ENCODE assay signal across 26 cellular contexts in the genomic region with DNA sequence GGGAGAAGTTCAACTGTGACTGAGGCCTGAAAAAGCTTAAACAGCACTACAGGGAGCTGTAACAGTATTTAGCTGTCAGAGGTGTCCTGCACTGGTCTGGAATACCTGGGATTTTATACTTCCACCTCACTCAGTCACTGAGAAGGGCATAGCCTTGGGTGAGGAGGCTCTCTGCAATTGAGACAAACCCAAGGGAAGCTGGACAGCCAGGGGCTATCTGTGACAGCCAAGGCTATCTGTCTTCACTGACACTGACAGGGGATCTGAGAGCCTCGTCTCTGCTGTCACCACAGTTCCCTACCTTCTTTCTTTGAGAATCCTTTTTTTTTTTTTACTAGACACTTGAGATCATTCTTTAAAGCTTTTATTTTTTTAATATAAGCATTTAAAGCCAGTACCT.
"Had no signal": no experiment of that assay in that cellular context is flagged by ENCODE, and none has a peak within 500 bp of the region (broad histone marks: within the 10 kb centered on the region; RNA-seq: fewer than 3 reads in every experiment).

No MANE protein-coding gene starts in this region.

- H3K4me3 ChIP-seq: breast epithelium, esophagus squamous epithelium, heart right ventricle, left lung, lower lobe of right lung, smooth muscle cell, tibial nerve had no signal

- H3K9me3 ChIP-seq: breast epithelium, esophagus squamous epithelium, heart right ventricle, left lung, lower lobe of right lung, tibial nerve had no signal

- DNase-seq: activated CD4-positive, alpha-beta T cell treated with anti-CD3 and anti-CD28 coated beads for 4 hours; activated CD4-positive, alpha-beta T cell treated with anti-CD3 and anti-CD28 coated beads, Interleukin-2, amount 50 U/mL, for 4 hours; activated CD4-positive, CD25-positive, alpha-beta regulatory T cell; activated naive CD4-positive, alpha-beta T cell; activated T-cell treated with anti-CD3 and anti-CD28 coated beads for 4 hours; activated T-cell treated with anti-CD3 and anti-CD28 coated beads, Interleukin-2, amount 50 U/mL, for 72 hours; central memory CD4-positive, alpha-beta T cell; effector CD8-positive, alpha-beta T cell; esophagus squamous epithelium; foreskin melanocyte; heart right ventricle; kidney glomerular epithelial cell; left lung; lower lobe of right lung; mesenchymal stem cell; natural killer cell; retina; stimulated activated CD4-positive, alpha-beta T cell treated with anti-CD3 and anti-CD28 coated beads, Interleukin-15, amount 100 ng/mL, for 24 hours; stimulated activated CD4-positive, alpha-beta T cell treated with anti-CD3 and anti-CD28 coated beads, Interleukin-2, amount 100 ng/mL, for 24 hours; stimulated activated naive CD4-positive, alpha-beta T cell treated with Interleukin-2 at 50 U/mL for 16 hours; T-helper 1 cell had no signal

- ATAC-seq: activated naive CD4-positive, alpha-beta T cell treated with anti-CD3 and anti-CD28 coated beads, Interleukin-2, amount 50 U/mL, for 72 hours; activated T-cell treated with anti-CD3 and anti-CD28 coated beads, Interleukin-2, amount 50 U/mL, for 72 hours; left lung; natural killer cell had no signal

- H3K4me1 ChIP-seq: breast epithelium had no signal

- H3K27me3 ChIP-seq: breast epithelium, esophagus squamous epithelium, heart right ventricle, left lung, tibial nerve had no signal

- H3K36me3 ChIP-seq: breast epithelium, esophagus squamous epithelium, heart right ventricle, left lung, lower lobe of right lung, tibial nerve had no signal

- H3K27ac ChIP-seq: breast epithelium, epithelial cell of prostate, esophagus squamous epithelium, heart right ventricle, left lung, lower lobe of right lung had no signal
